19 cellular contexts compared by ENCODE assay signal in the genomic region with DNA sequence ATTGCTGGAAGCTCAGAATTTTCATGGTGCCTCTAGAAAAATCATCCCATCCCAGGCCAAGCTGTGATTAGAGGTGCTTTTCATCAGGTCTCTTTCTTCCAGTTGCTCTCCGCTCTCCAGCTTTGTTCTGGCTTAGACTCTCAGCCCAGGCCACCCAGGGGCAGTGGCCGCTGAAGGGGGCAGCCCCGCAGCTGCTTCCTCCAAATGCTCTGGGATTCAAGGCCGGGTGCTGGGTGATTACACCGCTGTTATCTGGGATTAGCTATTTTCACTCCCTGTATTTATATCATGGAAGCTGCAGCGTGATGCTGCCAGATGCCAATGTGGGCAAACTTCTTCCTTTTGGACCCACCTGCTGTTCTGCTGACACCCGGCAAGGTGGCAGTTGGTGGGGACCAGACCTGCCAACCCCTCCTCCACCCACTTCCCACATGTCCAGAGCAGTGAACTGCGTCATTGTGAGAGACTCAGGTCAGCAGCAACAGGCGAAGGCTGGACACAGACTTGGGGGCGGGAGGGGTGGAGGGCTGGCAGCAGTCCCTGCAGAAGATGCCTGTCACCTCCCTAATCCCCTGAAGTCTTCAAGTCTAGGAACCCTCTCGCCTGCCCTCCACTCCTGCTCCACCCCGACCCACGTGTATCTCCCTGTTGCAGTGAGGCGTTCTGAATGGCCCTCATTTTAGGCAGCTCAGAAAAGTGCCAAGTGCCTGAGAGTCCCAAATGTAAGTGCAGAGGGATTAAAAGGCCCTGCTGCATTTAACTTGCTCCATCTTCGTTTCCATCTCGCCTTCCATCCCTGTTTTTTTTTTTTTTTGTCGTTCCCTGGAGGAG. TPM values are rescaled to one million over a fixed set of nuclear protein-coding genes. Genes with fewer than 3 reads are reported as not detected.
DNase-seq lines count a peak whose midpoint lies in the region; ATAC-seq and TF ChIP-seq lines count a peak whose summit lies in the region.
"Had no signal": no experiment of that assay in that cellular context is flagged by ENCODE, and none has a peak within 500 bp of the region (broad histone marks: within the 10 kb centered on the region; RNA-seq: fewer than 3 reads in every experiment).

No MANE protein-coding gene starts in this region.

- no peaks in the 10 kb centered on the region for H3K36me3 Mint-ChIP-seq in neural crest cell (ENCODE audit: low read depth)
- no peaks in the 10 kb centered on the region for H3K36me3 Mint-ChIP-seq in stimulated activated memory B cell treated with anti-CD40 and anti-IgM and Interleukin-4, amounts not matched to agents 10 μg/mL and 1 μg/mL and 100 μg/mL, for 72 hours
- H3K36me3 Mint-ChIP-seq: CD8-positive, alpha-beta memory T cell had no signal

- no peak overlapping the region for H3K4ac ChIP-seq in mesendoderm (ENCODE audit: low read depth, low read length)

- no peak overlapping the region for H2BK15ac ChIP-seq in mesendoderm (replicated peaks; ENCODE audit: low read depth)

- no peaks in the 10 kb centered on the region for H3K79me2 ChIP-seq in mesendoderm (ENCODE audit: control insufficient read depth, insufficient read depth, low read length)

- H3K27ac ChIP-seq in WERI-Rb-1 (peak overlapping the region; percentile 11; the same call in 1 of the 2 replicates), RWPE1 (no peak overlapping the region), mesendoderm (ENCODE audit: low read depth, low read length) (no peak overlapping the region)
- H3K27ac ChIP-seq: BLaER1 had no signal

- H2BK120ac ChIP-seq in mesendoderm (ENCODE audit: low read depth, low read length) = no peak overlapping the region

- H3K4me3 Mint-ChIP-seq in neural crest cell = no peak overlapping the region
- H3K4me3 Mint-ChIP-seq in stimulated activated memory B cell treated with anti-CD40 and anti-IgM and Interleukin-4, amounts not matched to agents 10 μg/mL and 1 μg/mL and 100 μg/mL, for 72 hours = no peak overlapping the region
- H3K4me3 Mint-ChIP-seq: CD8-positive, alpha-beta memory T cell; HFFc6 had no signal

- no peak overlapping the region for H3K56ac ChIP-seq in mesendoderm (ENCODE audit: low read length)

- ATAC-seq in left cardiac atrium (peak; percentile 78 to 89), HG02642 (IDR thresholded peaks at IDR 0.05; ENCODE audit: poor library complexity, unreplicated experiment) (no peak)
- no peak for ATAC-seq in stimulated activated memory B cell treated with anti-CD40 and anti-IgM and Interleukin-4, amounts not matched to agents 10 μg/mL and 1 μg/mL and 100 μg/mL, for 72 hours
- ATAC-seq: HepG2 had no signal

- H3K27me3 Mint-ChIP-seq in neural crest cell (ENCODE audit: low read depth) = peaks cover 8% of the 10 kb centered on the region
- peaks cover 34% of the 10 kb centered on the region for H3K27me3 Mint-ChIP-seq in stimulated activated memory B cell treated with anti-CD40 and anti-IgM and Interleukin-4, amounts not matched to agents 10 μg/mL and 1 μg/mL and 100 μg/mL, for 72 hours

- no CpG with 5 or more reads among the region's 17 CpGs for WGBS in mesendoderm (ENCODE audit: extremely low coverage, insufficient coverage, low lambda C conversion rate)

- DNase-seq in NCI-H524 (lab: John Stamatoyannopoulos, UW) = peak; percentile 88 to 91
- peak; percentile 71 for DNase-seq in WERI-Rb-1
- peak; percentile 72 for DNase-seq in left cardiac atrium
- DNase-seq in neural crest cell (ENCODE audit: low read depth, low spot score) = no peak
- DNase-seq in RWPE1 (ENCODE audit: low spot score) = no peak
- no peak for DNase-seq in mesendoderm
- DNase-seq: CD8-positive, alpha-beta memory T cell; DMS79; HFFc6; KG1; NCI-H1417 treated with DMSO at 0.1 percent for 48 hours; NCI-H2029; NCI-H2171; NCI-H446; NCI-H774 had no signal

- H4K8ac ChIP-seq in mesendoderm (ENCODE audit: low read depth, low read length) = no peak overlapping the region

- no peak overlapping the region for H2AK5ac ChIP-seq in mesendoderm (ENCODE audit: low read length)

- no peaks in the 10 kb centered on the region for H3K4me1 ChIP-seq in mesendoderm (ENCODE audit: control insufficient read depth, low read depth, low read length)

- H3K27me3 ChIP-seq in WERI-Rb-1 (ENCODE audit: insufficient read depth, low read depth, severe bottlenecking) = no peaks in the 10 kb centered on the region
- H3K27me3 ChIP-seq in mesendoderm (ENCODE audit: insufficient read depth, low read length, poor library complexity) = no peaks in the 10 kb centered on the region
- H3K27me3 ChIP-seq: BLaER1 had no signal

- no peak overlapping the region for H2BK5ac ChIP-seq in mesendoderm (ENCODE audit: low read length)

- H3K23ac ChIP-seq in mesendoderm (ENCODE audit: low read length) = no peak overlapping the region

- no peaks in the 10 kb centered on the region for H3K9me3 Mint-ChIP-seq in neural crest cell
- H3K9me3 Mint-ChIP-seq in stimulated activated memory B cell treated with anti-CD40 and anti-IgM and Interleukin-4, amounts not matched to agents 10 μg/mL and 1 μg/mL and 100 μg/mL, for 72 hours = no peaks in the 10 kb centered on the region
- H3K9me3 Mint-ChIP-seq: HFFc6 had no signal

- H3K27ac Mint-ChIP-seq in neural crest cell (ENCODE audit: unreplicated experiment) = peak overlapping the region; percentile 90
- H3K27ac Mint-ChIP-seq in stimulated activated memory B cell treated with anti-CD40 and anti-IgM and Interleukin-4, amounts not matched to agents 10 μg/mL and 1 μg/mL and 100 μg/mL, for 72 hours = no peak overlapping the region
- H3K27ac Mint-ChIP-seq: HFFc6 had no signal

- no peaks in the 10 kb centered on the region for H3K79me1 ChIP-seq in mesendoderm (ENCODE audit: low read length)

- H3K4me1 Mint-ChIP-seq in neural crest cell = peaks cover 16% of the 10 kb centered on the region
- H3K4me1 Mint-ChIP-seq in stimulated activated memory B cell treated with anti-CD40 and anti-IgM and Interleukin-4, amounts not matched to agents 10 μg/mL and 1 μg/mL and 100 μg/mL, for 72 hours = no peaks in the 10 kb centered on the region
- H3K4me1 Mint-ChIP-seq: CD8-positive, alpha-beta memory T cell had no signal

- no peaks in the 10 kb centered on the region for H3K9me3 ChIP-seq in WERI-Rb-1 (ENCODE audit: severe bottlenecking)
- H3K9me3 ChIP-seq: BLaER1 had no signal

- no peak overlapping the region for H3K9ac ChIP-seq in mesendoderm (ENCODE audit: low read length)
- H3K9ac ChIP-seq: BLaER1 had no signal

- peak overlapping the region; percentile 4 for H3K4me3 ChIP-seq in WERI-Rb-1 (ENCODE audit: low read depth, low read length)
- H3K4me3 ChIP-seq in mesendoderm (ENCODE audit: low read length) = no peak overlapping the region
- H3K4me3 ChIP-seq: BLaER1 had no signal

- H4K5ac ChIP-seq in mesendoderm (ENCODE audit: low read length) = no peak overlapping the region

- H3K4me2 ChIP-seq in mesendoderm (ENCODE audit: low read length) = no peak overlapping the region
- H3K4me2 ChIP-seq: BLaER1 had no signal

- TF ChIP-seq CTCF in WERI-Rb-1 (IDR thresholded peaks at IDR 0.05; ENCODE audit: low read depth, low read length) (no peak), neural crest cell (conservative IDR thresholded peaks at IDR 0.05) (no peak), RWPE1 (conservative IDR thresholded peaks at IDR 0.05; ENCODE audit: low read depth) (no peak)

- H3K36me3 ChIP-seq in WERI-Rb-1 = no peaks in the 10 kb centered on the region
- no peaks in the 10 kb centered on the region for H3K36me3 ChIP-seq in mesendoderm (ENCODE audit: control insufficient read depth, insufficient read depth, low read length)
- H3K36me3 ChIP-seq: BLaER1 had no signal

- CTCF ChIA-PET in RWPE1 (lab: Yijun Ruan, JAX) = interaction anchor here (0.6 to 0.9 kb wide), 3 partner anchors 102 to 1946 kb away, joined by 3 read pairs; no protein-coding TSS in a partner anchor

- POLR2A ChIA-PET in RWPE1 (lab: Yijun Ruan, JAX; ENCODE audit: low non-redundant PET) = interaction anchor here (0.5 kb wide), 1 partner anchor 1156 kb away, joined by 3 read pairs; no protein-coding TSS in a partner anchor

- intact Hi-C loops in left cardiac atrium (cut with DNase I) = no loop called here

- no peak overlapping the region for H3K18ac ChIP-seq in mesendoderm (ENCODE audit: low read length)

RNA-seq across cellular contexts. Expression of a gene that starts 34.0 kb away (rescaled TPM):
- total RNA-seq in left cardiac atrium (100 to 1,000 TPM; 148 to 157 TPM), neural crest cell (4.5 and 5.0 TPM in 2 replicates)
- 0.44 TPM for polyA plus RNA-seq in mesendoderm (2013, experiment 1 of 2)
- polyA plus RNA-seq in mesendoderm (2013, experiment 2 of 2) = 0.32 TPM
- total RNA-seq: HFFc6 had no signal
- polyA plus RNA-seq: CD8-positive, alpha-beta memory T cell had no signal

RNA-seq across cellular contexts. Expression of a gene that starts 59.2 kb away (rescaled TPM):
- total RNA-seq in left cardiac atrium = 10 to 100 TPM; 13.5 to 17.5 TPM
- total RNA-seq in neural crest cell = 2.6 and 3.8 TPM in 2 replicates
- polyA plus RNA-seq in mesendoderm (2013, experiment 1 of 2) = 23.3 TPM
- 24.9 TPM for polyA plus RNA-seq in mesendoderm (2013, experiment 2 of 2)
- polyA plus RNA-seq: CD8-positive, alpha-beta memory T cell had no signal

Comparison
In these comparisons a context has a peak if more than half of its experiments do, and no peak if none do; other contexts are left out.
1. DNase-seq: peak in NCI-H524 (2 of 2), WERI-Rb-1 (single experiment) and left cardiac atrium (single experiment); none in neural crest cell (single experiment), RWPE1 (single experiment) and mesendoderm (single experiment).
2. ATAC-seq: peak in left cardiac atrium (2 of 2); none in stimulated activated memory B cell treated with anti-CD40 and anti-IgM and Interleukin-4, amounts not matched to agents 10 μg/mL and 1 μg/mL and 100 μg/mL, for 72 hours (single experiment) and HG02642 (single experiment).
3. RNA of a gene that starts 34.0 kb away (total RNA-seq): 148 to 157 TPM in left cardiac atrium; 4.5 to 5.0 TPM in neural crest cell; every median in the first group is over 10 times any median in the second.